Comparison of ENCODE assay signal across 8 cellular contexts in the genomic region with DNA sequence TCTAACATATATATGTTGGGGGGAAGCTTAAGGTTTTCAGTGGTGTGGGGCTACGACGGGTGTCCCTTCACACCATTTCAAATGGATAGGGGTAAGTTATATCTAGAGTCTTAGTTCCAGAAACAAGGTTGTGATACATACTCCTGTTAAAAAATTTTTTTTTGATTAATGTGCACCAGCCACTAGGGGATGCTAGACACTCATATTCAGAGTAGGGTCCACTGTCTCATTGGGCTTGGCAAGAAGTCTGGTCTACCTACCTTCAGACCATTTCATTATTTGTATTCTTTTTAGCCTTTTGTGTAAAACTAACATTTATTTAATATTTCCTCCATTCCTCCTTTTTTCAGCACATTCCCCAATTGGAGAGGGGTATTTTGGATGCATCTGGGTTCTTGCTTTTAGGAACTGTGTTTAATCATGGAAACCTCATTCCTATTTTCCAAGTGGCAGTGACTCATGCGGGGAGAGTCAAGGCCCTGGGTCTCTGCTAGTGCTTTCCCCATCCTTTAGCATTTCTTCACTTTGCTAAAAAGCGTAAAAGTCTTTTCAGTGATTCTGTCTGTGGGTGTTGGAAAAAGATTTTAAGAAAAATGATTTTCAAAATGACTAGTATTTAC. TPM values are rescaled to one million over a fixed set of nuclear protein-coding genes. Genes with fewer than 3 reads are reported as not detected.
DNase-seq lines count a peak whose midpoint lies in the region; ATAC-seq and TF ChIP-seq lines count a peak whose summit lies in the region.

No MANE protein-coding gene starts in this region.

- H3K27ac Mint-ChIP-seq in activated T-helper 1 cell treated with anti-CD3 and anti-CD28 coated beads, Interleukin-12 subunit alpha, Interleukin-12 subunit beta, Interleukin-2, Interleukin-4 antibody, amounts not matched to agents 30 ng/mL and 10 ng/mL and 1 ng/mL, durations not matched to agents 14 hours and 24 hours and 36 hours: no peak overlapping the region

- H3K4me3 ChIP-seq in ascending aorta (no peak overlapping the region), right lobe of liver (no peak overlapping the region)

- ATAC-seq in GM18867 (IDR thresholded peaks at IDR 0.05; ENCODE audit: unreplicated experiment): peak; percentile 80
- no peak for ATAC-seq in right lobe of liver
- no peak for ATAC-seq in HG03025 (IDR thresholded peaks at IDR 0.05; ENCODE audit: low FRiP score, unreplicated experiment)

- H3K4me1 ChIP-seq in ascending aorta (no peaks in the 10 kb centered on the region), right lobe of liver (no peaks in the 10 kb centered on the region)

- H3K36me3 Mint-ChIP-seq in activated T-helper 1 cell treated with anti-CD3 and anti-CD28 coated beads, Interleukin-12 subunit alpha, Interleukin-12 subunit beta, Interleukin-2, Interleukin-4 antibody, amounts not matched to agents 30 ng/mL and 10 ng/mL and 1 ng/mL, durations not matched to agents 14 hours and 24 hours and 36 hours (ENCODE audit: low read depth): no peaks in the 10 kb centered on the region

- H3K9me3 ChIP-seq in ascending aorta: no peaks in the 10 kb centered on the region
- H3K9me3 ChIP-seq in right lobe of liver: no peaks in the 10 kb centered on the region

- no peak for TF ChIP-seq POLR2A in right lobe of liver (IDR thresholded peaks at IDR 0.05)

- WGBS in right lobe of liver (ENCODE audit: insufficient coverage, low coverage, low lambda C conversion rate, missing lambda C conversion rate): 30% methylated on average over 4 of the region's 4 CpGs

- no peaks in the 10 kb centered on the region for H3K27me3 ChIP-seq in ascending aorta
- H3K27me3 ChIP-seq in right lobe of liver: no peaks in the 10 kb centered on the region

- DNase-seq in AG09319 (ENCODE audit: extremely low read depth, low read depth): no peak
- DNase-seq in NCI-H1436 (lab: John Stamatoyannopoulos, UW): peak; percentile 52
- no peak for DNase-seq in ascending aorta (ENCODE audit: low spot score in 2 of 2)
- no peak for DNase-seq in right lobe of liver
- no peak for DNase-seq in middle frontal gyrus (ENCODE audit: extremely low spot score, low spot score)
- DNase-seq in activated T-helper 1 cell treated with anti-CD3 and anti-CD28 coated beads, Interleukin-12 subunit alpha, Interleukin-12 subunit beta, Interleukin-2, Interleukin-4 antibody, amounts not matched to agents 30 ng/mL and 10 ng/mL and 1 ng/mL, durations not matched to agents 14 hours and 24 hours and 36 hours (ENCODE audit: low spot score): no peak

- H3K4me3 Mint-ChIP-seq in activated T-helper 1 cell treated with anti-CD3 and anti-CD28 coated beads, Interleukin-12 subunit alpha, Interleukin-12 subunit beta, Interleukin-2, Interleukin-4 antibody, amounts not matched to agents 30 ng/mL and 10 ng/mL and 1 ng/mL, durations not matched to agents 14 hours and 24 hours and 36 hours: no peak overlapping the region

- no peak overlapping the region for H3K27ac ChIP-seq in ascending aorta
- no peak overlapping the region for H3K27ac ChIP-seq in right lobe of liver

- intact Hi-C loops in ascending aorta (cut with DNase I) (loop anchor here (5.0 to 10.0 kb wide), 2 partner anchors 447 to 494 kb away; no protein-coding TSS in a partner anchor), right lobe of liver (cut with DNase I) (no loop called here)
- intact Hi-C loops in activated T-helper 1 cell treated with anti-CD3 and anti-CD28 coated beads, Interleukin-12 subunit alpha, Interleukin-12 subunit beta, Interleukin-2, Interleukin-4 antibody, amounts not matched to agents 30 ng/mL and 10 ng/mL and 1 ng/mL, durations not matched to agents 14 hours and 24 hours and 36 hours (cut with micrococcal nuclease): no loop called here

- H3K27me3 Mint-ChIP-seq in activated T-helper 1 cell treated with anti-CD3 and anti-CD28 coated beads, Interleukin-12 subunit alpha, Interleukin-12 subunit beta, Interleukin-2, Interleukin-4 antibody, amounts not matched to agents 30 ng/mL and 10 ng/mL and 1 ng/mL, durations not matched to agents 14 hours and 24 hours and 36 hours (ENCODE audit: insufficient read depth): no peaks in the 10 kb centered on the region

- H3K9me3 Mint-ChIP-seq in activated T-helper 1 cell treated with anti-CD3 and anti-CD28 coated beads, Interleukin-12 subunit alpha, Interleukin-12 subunit beta, Interleukin-2, Interleukin-4 antibody, amounts not matched to agents 30 ng/mL and 10 ng/mL and 1 ng/mL, durations not matched to agents 14 hours and 24 hours and 36 hours: no peaks in the 10 kb centered on the region

- H3K4me1 Mint-ChIP-seq in activated T-helper 1 cell treated with anti-CD3 and anti-CD28 coated beads, Interleukin-12 subunit alpha, Interleukin-12 subunit beta, Interleukin-2, Interleukin-4 antibody, amounts not matched to agents 30 ng/mL and 10 ng/mL and 1 ng/mL, durations not matched to agents 14 hours and 24 hours and 36 hours (ENCODE audit: low read depth): no peaks in the 10 kb centered on the region

- H3K36me3 ChIP-seq in ascending aorta (no peaks in the 10 kb centered on the region), right lobe of liver (no peaks in the 10 kb centered on the region)

- peak; percentile 72 for TF ChIP-seq CTCF in AG09319 (IDR thresholded peaks at IDR 0.05; ENCODE audit: low read depth, low read length)
- peak in 2 of 3 experiments; percentile 26 to 53 for TF ChIP-seq CTCF in ascending aorta (IDR thresholded peaks at IDR 0.05)
- TF ChIP-seq CTCF in right lobe of liver (IDR thresholded peaks at IDR 0.05): peak; percentile 22 to 36 (median 26)

RNA-seq across cellular contexts. Expression of gene ANO4, which starts 33.4 kb away (rescaled TPM):
- 0.11 TPM for total RNA-seq in ascending aorta
- total RNA-seq in right lobe of liver: under 1 TPM in 1 of 6 experiments, not detected in 5; 0.13 TPM
- total RNA-seq in activated T-helper 1 cell treated with anti-CD3 and anti-CD28 coated beads, Interleukin-12 subunit alpha, Interleukin-12 subunit beta, Interleukin-2, Interleukin-4 antibody, amounts not matched to agents 30 ng/mL and 10 ng/mL and 1 ng/mL, durations not matched to agents 14 hours and 24 hours and 36 hours: not detected in 2 replicates
